In the genomic region with DNA sequence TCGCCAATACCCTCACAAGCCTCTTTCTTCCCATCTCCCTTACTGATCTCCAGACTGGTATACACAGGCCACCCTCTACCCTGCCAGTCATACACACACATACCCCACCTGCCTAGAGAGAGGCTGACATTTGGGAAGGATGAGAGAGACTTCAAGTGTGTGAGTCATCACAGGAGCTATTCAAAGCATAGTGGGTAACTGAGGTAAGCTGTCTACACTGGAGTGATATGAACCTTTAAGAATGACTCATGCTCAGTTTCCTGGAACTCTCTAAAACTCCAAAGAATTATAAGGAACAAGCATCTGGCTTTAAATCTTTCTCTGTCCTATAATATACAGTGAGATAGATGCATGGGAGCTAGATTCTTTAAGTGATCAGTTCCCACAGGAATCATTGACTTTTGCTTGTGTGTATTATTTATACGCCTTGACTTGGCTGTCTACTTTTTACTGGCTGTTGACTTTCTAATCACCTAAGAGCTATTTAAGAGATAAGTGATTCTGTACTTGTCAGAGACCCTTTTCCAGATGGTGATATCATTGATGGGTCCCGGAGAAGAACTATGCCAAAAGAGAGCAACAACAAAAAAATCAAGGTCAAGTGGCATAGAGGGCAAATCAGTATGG, we compare ENCODE assay signal across 13 cellular contexts. TPM values are rescaled to one million over a fixed set of nuclear protein-coding genes. Genes with fewer than 3 reads are reported as not detected.
A peak's percentile ranks its signal among the peaks of the same experiment; 100 is the strongest.
DNase-seq lines count a peak whose midpoint lies in the region; ATAC-seq, FAIRE-seq and TF ChIP-seq lines count a peak whose summit lies in the region.
"Had no signal": no experiment of that assay in that cellular context is flagged by ENCODE, and none has a peak within 500 bp of the region (broad histone marks: within the 10 kb centered on the region; RNA-seq: fewer than 3 reads in every experiment).

No MANE protein-coding gene starts in this region.

- whole genome bisulfite sequencing in K562 (ENCODE audit: insufficient coverage, low coverage, missing lambda C conversion rate) = 0% methylated on average over 3 of the region's 3 CpGs

- TF ChIP-seq CTCF in K562 (IDR thresholded peaks at IDR 0.05 in 2 of 3, conservative IDR thresholded peaks at IDR 0.05 in 1 of 3; ENCODE audit: insufficient read depth in 2 of 3, low read depth in 1 of 3, low read length in 3 of 3) = no peak

- H3K36me3 ChIP-seq in K562 (ENCODE audit: control insufficient read depth, insufficient read depth, low read length) = 0 out of 3 replicates have a peak, but pooled peaks cover 2% of the 10 kb centered on the region
- H3K36me3 ChIP-seq: Peyer's patch had no signal

- peak; percentile 86 for ATAC-seq in K562
- ATAC-seq in HG02759 (IDR thresholded peaks at IDR 0.05; ENCODE audit: unreplicated experiment) = no peak
- ATAC-seq in GM19463 (IDR thresholded peaks at IDR 0.05; ENCODE audit: unreplicated experiment) = no peak

- no TSS peak for BruUV-seq in K562 (replicated peaks; lab: Mats Ljungman, UMichigan)

- H3K9me1 ChIP-seq in K562 (ENCODE audit: control insufficient read depth, insufficient read depth, low read length) = no peaks in the 10 kb centered on the region

- no peak overlapping the region; the same call in 1 of the 2 replicates for H3K4me2 ChIP-seq in K562 (ENCODE audit: insufficient read depth, low read length)

- peak; percentile 85 for TF ChIP-seq EP300 in K562 (IDR thresholded peaks at IDR 0.05; ENCODE audit: low read length)

- DNase-seq in DMS153 (lab: John Stamatoyannopoulos, UW) = peak; percentile 25
- DNase-seq in DMS153 treated with DMSO at 0.1 percent for 48 hours (lab: John Stamatoyannopoulos, UW; ENCODE audit: unreplicated experiment) = no peak
- peak; percentile 56 for DNase-seq in NCI-H226
- peak; percentile 55 to 83 (median 70) for DNase-seq in K562 (ENCODE audit: extremely low read depth in 1 of 4, low spot score in 3 of 4)
- DNase-seq in putamen (ENCODE audit: low spot score) = peak; percentile 45
- no peak for DNase-seq in NCI-H82 treated with DMSO at 0.1 percent for 48 hours (lab: John Stamatoyannopoulos, UW; ENCODE audit: unreplicated experiment)
- DNase-seq: 8988T, anterior cingulate cortex, NCI-H1436 treated with DMSO at 0.1 percent for 48 hours, Peyer's patch had no signal

- no peaks in the 10 kb centered on the region for H3K9me3 ChIP-seq in K562 (replicated peaks; ENCODE audit: control insufficient read depth, insufficient read depth, low read depth, low read length)
- H3K9me3 ChIP-seq: Peyer's patch had no signal

- intact Hi-C loops in K562 (cut with micrococcal nuclease) = loop anchor here (2.0 kb wide), 1 partner anchor 34 kb away; no protein-coding TSS in a partner anchor

- H2AFZ ChIP-seq in K562 (ENCODE audit: low read depth, low read length) = no peak overlapping the region; the same call in 1 of the 2 replicates
- H2AFZ ChIP-seq: parathyroid adenoma had no signal

- CTCF ChIA-PET in K562 (lab: Yijun Ruan, JAX; ENCODE audit: low intra/inter-chr PET ratio) = no interaction called here

- H3K27ac ChIP-seq in K562 (ENCODE audit: extremely low read depth, low read depth, low read length) = peak overlapping the region; percentile 53; the same call in 2 of the 3 replicates
- H3K27ac ChIP-seq: parathyroid adenoma, Peyer's patch had no signal

- in situ Hi-C loops in K562 (cut with MboI) = loop anchor here (25.0 kb wide), 1 partner anchor 537 kb away; no protein-coding TSS in a partner anchor

- POLR2A ChIA-PET in K562 (lab: Yijun Ruan, JAX) = interaction anchor here (0.5 to 1.0 kb wide), 3 partner anchors 9 to 145 kb away, joined by 3 read pairs; no protein-coding TSS in a partner anchor

- no peaks in the 10 kb centered on the region for H3K27me3 ChIP-seq in K562 (ENCODE audit: control insufficient read depth in 2 of 2, insufficient read depth in 2 of 2, low read length in 2 of 2)
- H3K27me3 ChIP-seq: Peyer's patch had no signal

- TF ChIP-seq POLR2A in K562 (conservative IDR thresholded peaks at IDR 0.05) = no peak

- peak; percentile 91 for FAIRE-seq in K562 (lab: Jason Lieb, UNC)

- H4K20me1 ChIP-seq in K562 (replicated peaks; ENCODE audit: control insufficient read depth, insufficient read depth, low read length) = no peaks in the 10 kb centered on the region

- H3K79me2 ChIP-seq in K562 (ENCODE audit: control insufficient read depth, insufficient read depth, low read length) = no peaks in the 10 kb centered on the region
- H3K79me2 ChIP-seq: parathyroid adenoma had no signal

- H3K9ac ChIP-seq in K562 (ENCODE audit: insufficient read depth in 1 of 2, low read depth in 2 of 2, low read length in 2 of 2) = no peak overlapping the region
- H3K9ac ChIP-seq: parathyroid adenoma had no signal

- peak in 1 of 2 experiments; percentile 22; a peak in 2 of 4 replicates for TF ChIP-seq RAD21 in K562 (CRISPR knock-in tag; conservative IDR thresholded peaks at IDR 0.05 in 1 of 2, IDR thresholded peaks at IDR 0.05 in 1 of 2)

- peaks cover 4 to 33% of the 10 kb centered on the region in 2 experiments; a peak in 4 of 5 replicates for H3K4me1 ChIP-seq in K562 (replicated peaks in 1 of 2; ENCODE audit: control insufficient read depth in 2 of 2, insufficient read depth in 2 of 2, low read length in 2 of 2)
- H3K4me1 ChIP-seq: parathyroid adenoma had no signal

- H3K4me3 ChIP-seq in K562 = no peak overlapping the region
- H3K4me3 ChIP-seq: Peyer's patch had no signal

TF ChIP-seq in K562, 482 proteins besides CTCF, POLR2A, EP300 and RAD21 (continues in another document):
- TF ChIP-seq, protein P1, sequence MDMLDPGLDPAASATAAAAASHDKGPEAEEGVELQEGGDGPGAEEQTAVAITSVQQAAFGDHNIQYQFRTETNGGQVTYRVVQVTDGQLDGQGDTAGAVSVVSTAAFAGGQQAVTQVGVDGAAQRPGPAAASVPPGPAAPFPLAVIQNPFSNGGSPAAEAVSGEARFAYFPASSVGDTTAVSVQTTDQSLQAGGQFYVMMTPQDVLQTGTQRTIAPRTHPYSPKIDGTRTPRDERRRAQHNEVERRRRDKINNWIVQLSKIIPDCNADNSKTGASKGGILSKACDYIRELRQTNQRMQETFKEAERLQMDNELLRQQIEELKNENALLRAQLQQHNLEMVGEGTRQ (CRISPR knock-in tag; IDR thresholded peaks at IDR 0.05) = no peak
- TF ChIP-seq CBFA2T3 (IDR thresholded peaks at IDR 0.05) (peak; percentile 71), SMARCE1 (IDR thresholded peaks at IDR 0.05) (peak; percentile 94), MCM5 (IDR thresholded peaks at IDR 0.05; ENCODE audit: low read depth) (no peak), TCF3 (CRISPR knock-in tag; IDR thresholded peaks at IDR 0.05) (peak; percentile 13; the same call in 1 of the 2 replicates), TAF9B (IDR thresholded peaks at IDR 0.05; ENCODE audit: partially characterized antibody) (peak; percentile 48), MCM3 (IDR thresholded peaks at IDR 0.05) (no peak), NFE2L1 (tag; IDR thresholded peaks at IDR 0.05; ENCODE audit: borderline replicate concordance, low read depth) (no peak; the same call in 1 of the 2 replicates), NFIC (IDR thresholded peaks at IDR 0.05) (no peak)
- TF ChIP-seq, protein P2, sequence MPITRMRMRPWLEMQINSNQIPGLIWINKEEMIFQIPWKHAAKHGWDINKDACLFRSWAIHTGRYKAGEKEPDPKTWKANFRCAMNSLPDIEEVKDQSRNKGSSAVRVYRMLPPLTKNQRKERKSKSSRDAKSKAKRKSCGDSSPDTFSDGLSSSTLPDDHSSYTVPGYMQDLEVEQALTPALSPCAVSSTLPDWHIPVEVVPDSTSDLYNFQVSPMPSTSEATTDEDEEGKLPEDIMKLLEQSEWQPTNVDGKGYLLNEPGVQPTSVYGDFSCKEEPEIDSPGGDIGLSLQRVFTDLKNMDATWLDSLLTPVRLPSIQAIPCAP (CRISPR knock-in tag; IDR thresholded peaks at IDR 0.05; ENCODE audit: borderline replicate concordance) = no peak
- TF ChIP-seq, protein P3, sequence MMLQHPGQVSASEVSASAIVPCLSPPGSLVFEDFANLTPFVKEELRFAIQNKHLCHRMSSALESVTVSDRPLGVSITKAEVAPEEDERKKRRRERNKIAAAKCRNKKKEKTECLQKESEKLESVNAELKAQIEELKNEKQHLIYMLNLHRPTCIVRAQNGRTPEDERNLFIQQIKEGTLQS (IDR thresholded peaks at IDR 0.05) = peak; percentile 99
- TF ChIP-seq, protein P3 (CRISPR knock-in tag; conservative IDR thresholded peaks at IDR 0.05) = no peak; the same call in 1 of the 2 replicates
- TF ChIP-seq, protein P4, sequence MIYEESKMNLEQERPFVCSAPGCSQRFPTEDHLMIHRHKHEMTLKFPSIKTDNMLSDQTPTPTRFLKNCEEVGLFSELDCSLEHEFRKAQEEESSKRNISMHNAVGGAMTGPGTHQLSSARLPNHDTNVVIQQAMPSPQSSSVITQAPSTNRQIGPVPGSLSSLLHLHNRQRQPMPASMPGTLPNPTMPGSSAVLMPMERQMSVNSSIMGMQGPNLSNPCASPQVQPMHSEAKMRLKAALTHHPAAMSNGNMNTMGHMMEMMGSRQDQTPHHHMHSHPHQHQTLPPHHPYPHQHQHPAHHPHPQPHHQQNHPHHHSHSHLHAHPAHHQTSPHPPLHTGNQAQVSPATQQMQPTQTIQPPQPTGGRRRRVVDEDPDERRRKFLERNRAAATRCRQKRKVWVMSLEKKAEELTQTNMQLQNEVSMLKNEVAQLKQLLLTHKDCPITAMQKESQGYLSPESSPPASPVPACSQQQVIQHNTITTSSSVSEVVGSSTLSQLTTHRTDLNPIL (CRISPR knock-in tag; IDR thresholded peaks at IDR 0.05) = no peak

RNA-seq across cellular contexts. Expression of a gene that starts 5.8 kb away (rescaled TPM):
- total RNA-seq in K562 (2011; cell fraction: chromatin; rRNA removed; ENCODE audit: low replicate concordance) = 13.0 and 14.3 TPM in 2 replicates
- total RNA-seq in K562 (2011; cell fraction: nucleolus; rRNA removed) = 2.6 and 6.8 TPM in 2 replicates
- 9.0 and 10.3 TPM in 2 replicates for total RNA-seq in K562 (2011; cell fraction: nucleoplasm; rRNA removed)
- 2.8 and 4.5 TPM in 2 replicates for total RNA-seq in K562 (2014; rRNA removed)
- 4.0 and 6.5 TPM in 2 replicates for total RNA-seq in K562 (2014; rRNA removed; fragmentation: Illumina TruSeq; extraction: Trizol)
- total RNA-seq in K562 (2015; rRNA removed; fragmentation: Illumina TruSeq; extraction: Trizol) = 11.5 and 11.6 TPM in 2 replicates
- total RNA-seq in K562 (2021) = 5.5 and 5.9 TPM in 2 replicates
- 3.7 and 4.4 TPM in 2 replicates for polyA plus RNA-seq in K562 (2011; rRNA removed)
- 4.6 and 7.0 TPM in 2 replicates for polyA plus RNA-seq in K562 (2011; cell fraction: cytosol; rRNA removed)
- 0.87 and 3.0 TPM in 2 replicates for polyA plus RNA-seq in K562 (2011; cell fraction: nucleus; rRNA removed)
- polyA plus RNA-seq in K562 (2012) = 7.3 and 18.9 TPM in 2 replicates
- polyA plus RNA-seq in K562 (2014; fragmentation: Illumina TruSeq; extraction: Trizol) = 4.2 and 5.5 TPM in 2 replicates
- 10 to 100 TPM in 1 of 2 experiments, 1 to 10 TPM in 1; 8.3 to 13.9 TPM for polyA plus RNA-seq in K562 (2014; fragmentation: Nextera tagmentation; extraction: Ambion mirVana)
- polyA plus RNA-seq in K562 (2014; rRNA removed) = 4.1 and 7.1 TPM in 2 replicates
- 4.9 and 5.4 TPM in 2 replicates for polyA minus RNA-seq in K562 (2011; rRNA and poly(A)+ RNA removed)
- polyA minus RNA-seq in K562 (2011; cell fraction: cytosol; rRNA and poly(A)+ RNA removed) = 0.73 and 1.2 TPM in 2 replicates
- 2.2 and 2.4 TPM in 2 replicates for polyA minus RNA-seq in K562 (2011; cell fraction: nucleus; rRNA and poly(A)+ RNA removed)

Comparison
In these comparisons a context has a peak if more than half of its experiments do, and no peak if none do; other contexts are left out.
1. DNase-seq: peak in DMS153 (single experiment), NCI-H226 (single experiment), K562 (4 of 4) and putamen (single experiment); none in DMS153 treated with DMSO at 0.1 percent for 48 hours (single experiment) and NCI-H82 treated with DMSO at 0.1 percent for 48 hours (single experiment).